In genomic region chr2:38712413-38712812, GRCh38 we compare ENCODE assay signal across 18 cellular contexts.
"Had no signal": no experiment of that assay in that cellular context is flagged by ENCODE, and none has a peak within 500 bp of the region (broad histone marks: within the 10 kb centered on the region; RNA-seq: fewer than 3 reads in every experiment).

No MANE protein-coding gene starts in this region.

- H3K4me3 Mint-ChIP-seq: dendritic cell treated with granulocyte-macrophage colony-stimulating factor and Interleukin-4, amounts not matched to agents 40 ng/mL and 50 ng/mL, for 4 days; nephron progenitor cell; stimulated activated memory B cell treated with anti-CD40 and anti-IgM and Interleukin-4, amounts not matched to agents 10 μg/mL and 1 μg/mL and 100 μg/mL, for 72 hours; stimulated activated naive CD8-positive, alpha-beta T cell treated with anti-CD3 and anti-CD28 coated beads, Interleukin-15, Interleukin-2, amounts not matched to agents 100 ng/mL and 50 ng/mL, for 24 hours had no signal

- H3K27me3 Mint-ChIP-seq: dendritic cell treated with granulocyte-macrophage colony-stimulating factor and Interleukin-4, amounts not matched to agents 40 ng/mL and 50 ng/mL, for 4 days; naive thymus-derived CD4-positive, alpha-beta T cell; stimulated activated memory B cell treated with anti-CD40 and anti-IgM and Interleukin-4, amounts not matched to agents 10 μg/mL and 1 μg/mL and 100 μg/mL, for 72 hours; stimulated activated naive CD8-positive, alpha-beta T cell treated with anti-CD3 and anti-CD28 coated beads, Interleukin-15, Interleukin-2, amounts not matched to agents 100 ng/mL and 50 ng/mL, for 24 hours had no signal

- H3K27me3 ChIP-seq: heart right ventricle, neutrophil, right lobe of liver, testis, tibial nerve, upper lobe of right lung, vagina had no signal

- H3K4me3 ChIP-seq: heart right ventricle, psoas muscle, right lobe of liver, testis, tibial nerve, upper lobe of right lung, vagina had no signal

- ATAC-seq: heart right ventricle; naive thymus-derived CD4-positive, alpha-beta T cell; psoas muscle; right lobe of liver; stimulated activated memory B cell treated with anti-CD40 and anti-IgM and Interleukin-4, amounts not matched to agents 10 μg/mL and 1 μg/mL and 100 μg/mL, for 72 hours; upper lobe of right lung had no signal

- H3K36me3 ChIP-seq: vagina had no signal

- H3K4me1 ChIP-seq: heart right ventricle, psoas muscle, testis, tibial nerve, vagina had no signal

- H3K9me3 Mint-ChIP-seq: dendritic cell treated with granulocyte-macrophage colony-stimulating factor and Interleukin-4, amounts not matched to agents 40 ng/mL and 50 ng/mL, for 4 days had no signal

- H3K27ac ChIP-seq: heart right ventricle, neutrophil, psoas muscle, right lobe of liver, testis, tibial nerve, upper lobe of right lung, vagina had no signal

- H3K9me3 ChIP-seq: heart right ventricle, neutrophil, psoas muscle, right lobe of liver, testis, tibial nerve, upper lobe of right lung, vagina had no signal

- DNase-seq: heart right ventricle; hypothalamus; kidney glomerular epithelial cell; naive thymus-derived CD4-positive, alpha-beta T cell; nephron progenitor cell; psoas muscle; retina; right lobe of liver; stimulated activated CD4-positive, alpha-beta T cell treated with anti-CD3 and anti-CD28 coated beads, Interleukin-4, amount 100 ng/mL, for 1 hour; stimulated activated CD8-positive, alpha-beta memory T cell treated with anti-CD3 and anti-CD28 coated beads, Interleukin-4, amount 100 ng/mL, for 48 hours; testis; upper lobe of right lung had no signal

- H3K27ac Mint-ChIP-seq: dendritic cell treated with granulocyte-macrophage colony-stimulating factor and Interleukin-4, amounts not matched to agents 40 ng/mL and 50 ng/mL, for 4 days; nephron progenitor cell; stimulated activated memory B cell treated with anti-CD40 and anti-IgM and Interleukin-4, amounts not matched to agents 10 μg/mL and 1 μg/mL and 100 μg/mL, for 72 hours had no signal
